15 cellular contexts compared by ENCODE assay signal in the genomic region with DNA sequence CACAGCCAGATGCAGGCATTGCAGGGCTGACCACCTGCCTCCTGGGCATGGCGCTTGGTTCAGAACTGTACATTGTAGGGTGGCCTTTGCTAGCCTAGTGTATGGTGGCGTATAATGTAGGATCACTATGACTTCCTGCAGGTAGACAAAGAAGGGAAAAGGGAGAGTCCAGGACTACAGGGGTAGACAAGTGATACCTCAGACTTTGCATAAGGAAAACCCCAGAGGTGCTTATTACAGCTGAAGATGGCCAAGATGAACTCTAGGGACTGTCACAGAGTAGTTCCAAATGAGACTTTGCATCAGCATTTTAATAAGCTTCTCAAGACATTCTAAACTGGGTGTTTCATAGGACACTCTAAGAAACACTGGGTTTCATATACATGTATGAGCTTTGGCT.
DNase-seq lines count a peak whose midpoint lies in the region; ATAC-seq and TF ChIP-seq lines count a peak whose summit lies in the region.
"Had no signal": no experiment of that assay in that cellular context is flagged by ENCODE, and none has a peak within 500 bp of the region (broad histone marks: within the 10 kb centered on the region; RNA-seq: fewer than 3 reads in every experiment).

No MANE protein-coding gene starts in this region.

- TF ChIP-seq CTCF in GM10266 (IDR thresholded peaks at IDR 0.05; ENCODE audit: control insufficient read depth, insufficient read depth, low read depth, missing control alignments): no peak

- peak; percentile 57 for ATAC-seq in GM19035 (IDR thresholded peaks at IDR 0.05; ENCODE audit: unreplicated experiment)
- ATAC-seq in GM21825 (IDR thresholded peaks at IDR 0.05; ENCODE audit: unreplicated experiment): peak; percentile 60
- ATAC-seq in HG03342 (IDR thresholded peaks at IDR 0.05; ENCODE audit: unreplicated experiment): peak; percentile 43
- ATAC-seq in GM18505 (IDR thresholded peaks at IDR 0.05; ENCODE audit: unreplicated experiment): no peak
- ATAC-seq: HCT116 had no signal

- DNase-seq in GM10266 (ENCODE audit: extremely low spot score): peak; percentile 4
- no peak for DNase-seq in stimulated activated CD8-positive, alpha-beta memory T cell treated with anti-CD3 and anti-CD28 coated beads, Interleukin-4, amount 100 ng/mL, for 48 hours
- DNase-seq in NCI-H2081 treated with DMSO at 0.1 percent for 48 hours (lab: John Stamatoyannopoulos, UW): no peak
- no peak for DNase-seq in NCI-H1436 (lab: John Stamatoyannopoulos, UW)
- DNase-seq: activated CD4-positive, alpha-beta memory T cell treated with anti-CD3 and anti-CD28 coated beads, Interleukin-2, amount 10 ng/mL, durations not matched to agents 7 days and 5 days; activated gamma-delta T cell treated with Interleukin-2 at 50 U/mL for 16 hours; foreskin melanocyte; NCI-H1092; T-helper 9 cell; uterus had no signal

- TF ChIP-seq POLR2A in GM18505 (IDR thresholded peaks at IDR 0.05; ENCODE audit: borderline replicate concordance, extremely low read depth, insufficient read depth, insufficient read length): no peak
